9 cellular contexts compared by ENCODE assay signal in the genomic region with DNA sequence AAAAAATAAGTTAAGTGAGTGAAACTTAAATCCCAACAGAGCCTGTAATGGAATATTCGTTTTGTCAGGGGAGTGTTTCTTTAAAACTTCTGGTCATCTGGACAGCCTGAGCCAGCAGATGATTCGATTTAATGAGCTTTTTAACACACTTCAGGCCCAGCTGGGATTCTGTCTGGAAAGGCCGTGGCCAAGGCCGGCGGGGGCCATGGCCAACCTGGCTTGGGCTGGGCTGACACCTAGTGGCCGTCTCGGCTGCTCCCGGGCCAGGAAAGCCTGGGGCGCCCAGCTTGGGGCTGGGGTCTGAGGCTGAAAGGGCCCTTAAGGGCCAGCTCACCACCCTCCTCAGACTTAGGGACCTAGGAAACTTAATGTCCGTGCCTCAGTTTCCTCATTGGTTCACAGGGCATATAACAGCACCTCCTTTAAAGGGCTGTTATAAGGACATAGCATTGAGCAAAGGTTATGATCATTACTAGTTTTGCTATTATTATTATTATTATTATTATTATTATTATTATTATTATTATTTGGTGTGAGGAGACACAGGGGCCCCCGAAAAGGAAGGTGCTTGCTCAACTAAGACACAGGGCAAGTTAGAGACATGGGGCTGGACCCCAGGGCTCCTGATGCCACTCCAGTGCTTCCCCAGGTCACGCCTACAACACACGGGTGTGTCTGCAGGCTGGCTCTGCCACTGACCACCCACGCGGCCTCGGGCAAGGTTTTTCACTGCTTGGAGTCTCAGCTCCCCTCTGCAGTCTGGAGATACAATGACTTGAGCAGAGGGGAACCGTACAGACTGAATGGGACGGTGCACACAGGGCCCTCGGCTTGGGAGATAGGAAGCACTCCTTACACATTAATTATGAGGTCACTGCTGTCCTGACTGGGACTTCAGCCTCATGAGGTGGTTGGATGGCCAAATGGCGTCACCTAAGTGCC.
DNase-seq lines count a peak whose midpoint lies in the region; ATAC-seq, FAIRE-seq and TF ChIP-seq lines count a peak whose summit lies in the region.
"Had no signal": no experiment of that assay in that cellular context is flagged by ENCODE, and none has a peak within 500 bp of the region (broad histone marks: within the 10 kb centered on the region; RNA-seq: fewer than 3 reads in every experiment).

No MANE protein-coding gene starts in this region.

- TF ChIP-seq CTCF in GM10266 (IDR thresholded peaks at IDR 0.05; ENCODE audit: control insufficient read depth, insufficient read depth, low read depth, missing control alignments) (peak; percentile 62), endodermal cell (conservative IDR thresholded peaks at IDR 0.05) (peak; percentile 94)

- H3K4me3 Mint-ChIP-seq in endodermal cell, result no peak overlapping the region
- no peak overlapping the region for H3K4me3 Mint-ChIP-seq in activated T-cell treated with anti-CD3 and anti-CD28 coated beads, Interleukin-2, amount 50 U/mL, for 72 hours
- H3K4me3 Mint-ChIP-seq in activated T-helper 2 cell treated with anti-CD3 and anti-CD28 coated beads, Interferon-gamma antibody, Interleukin-2, Interleukin-4, amounts not matched to agents 10 μg/mL and 5 μg/mL and 100 μg/mL, durations not matched to agents 14 hours and 24 hours and 36 hours (ENCODE audit: low read depth), result no peak overlapping the region

- no peaks in the 10 kb centered on the region for H3K4me1 Mint-ChIP-seq in endodermal cell
- peaks cover 2% of the 10 kb centered on the region for H3K4me1 Mint-ChIP-seq in activated T-cell treated with anti-CD3 and anti-CD28 coated beads, Interleukin-2, amount 50 U/mL, for 72 hours (ENCODE audit: low read depth)
- no peaks in the 10 kb centered on the region for H3K4me1 Mint-ChIP-seq in activated T-helper 2 cell treated with anti-CD3 and anti-CD28 coated beads, Interferon-gamma antibody, Interleukin-2, Interleukin-4, amounts not matched to agents 10 μg/mL and 5 μg/mL and 100 μg/mL, durations not matched to agents 14 hours and 24 hours and 36 hours (ENCODE audit: low read depth)

- H3K9me3 ChIP-seq in endodermal cell (ENCODE audit: control insufficient read depth, low read length), result peaks cover 14% of the 10 kb centered on the region
- H3K9me3 ChIP-seq: SJSA1 had no signal

- H3K27ac Mint-ChIP-seq in endodermal cell, result no peak overlapping the region
- H3K27ac Mint-ChIP-seq in activated T-cell treated with anti-CD3 and anti-CD28 coated beads, Interleukin-2, amount 50 U/mL, for 72 hours, result no peak overlapping the region
- H3K27ac Mint-ChIP-seq in activated T-helper 2 cell treated with anti-CD3 and anti-CD28 coated beads, Interferon-gamma antibody, Interleukin-2, Interleukin-4, amounts not matched to agents 10 μg/mL and 5 μg/mL and 100 μg/mL, durations not matched to agents 14 hours and 24 hours and 36 hours, result no peak overlapping the region

- H3K9me3 Mint-ChIP-seq in endodermal cell, result peaks cover 4% of the 10 kb centered on the region
- no peaks in the 10 kb centered on the region for H3K9me3 Mint-ChIP-seq in activated T-cell treated with anti-CD3 and anti-CD28 coated beads, Interleukin-2, amount 50 U/mL, for 72 hours
- peaks cover 4% of the 10 kb centered on the region for H3K9me3 Mint-ChIP-seq in activated T-helper 2 cell treated with anti-CD3 and anti-CD28 coated beads, Interferon-gamma antibody, Interleukin-2, Interleukin-4, amounts not matched to agents 10 μg/mL and 5 μg/mL and 100 μg/mL, durations not matched to agents 14 hours and 24 hours and 36 hours

- H3K9ac ChIP-seq in endodermal cell (ENCODE audit: extremely low read depth, low read length, poor library complexity, severe bottlenecking), result no peak overlapping the region

- H3K36me3 Mint-ChIP-seq in endodermal cell (ENCODE audit: low read depth), result peaks cover 14% of the 10 kb centered on the region
- H3K36me3 Mint-ChIP-seq in activated T-cell treated with anti-CD3 and anti-CD28 coated beads, Interleukin-2, amount 50 U/mL, for 72 hours (ENCODE audit: insufficient read depth in 2 of 2), result peaks cover 11 to 25% of the 10 kb centered on the region in 2 donors
- H3K36me3 Mint-ChIP-seq in activated T-helper 2 cell treated with anti-CD3 and anti-CD28 coated beads, Interferon-gamma antibody, Interleukin-2, Interleukin-4, amounts not matched to agents 10 μg/mL and 5 μg/mL and 100 μg/mL, durations not matched to agents 14 hours and 24 hours and 36 hours (ENCODE audit: low read depth), result peaks cover 66% of the 10 kb centered on the region

- DNase-seq in GM10266 (ENCODE audit: extremely low spot score) (no peak), NCI-H748 treated with DMSO at 0.1 percent for 48 hours (lab: John Stamatoyannopoulos, UW) (peak; percentile 17), endodermal cell (peak; percentile 89), myocyte (ENCODE audit: low read depth) (peak; percentile 35), LoVo (ENCODE audit: low spot score) (no peak), RCC 7860 (ENCODE audit: low spot score) (no peak)
- DNase-seq in activated T-cell treated with anti-CD3 and anti-CD28 coated beads, Interleukin-2, amount 50 U/mL, for 72 hours, result no peak
- DNase-seq in activated T-helper 2 cell treated with anti-CD3 and anti-CD28 coated beads, Interferon-gamma antibody, Interleukin-2, Interleukin-4, amounts not matched to agents 10 μg/mL and 5 μg/mL and 100 μg/mL, durations not matched to agents 14 hours and 24 hours and 36 hours (ENCODE audit: low spot score), result no peak

- H3K4me1 ChIP-seq in endodermal cell (ENCODE audit: control insufficient read depth, insufficient read depth, low read length), result no peaks in the 10 kb centered on the region
- H3K4me1 ChIP-seq: SJSA1 had no signal

- no peaks in the 10 kb centered on the region for H3K27me3 ChIP-seq in endodermal cell (ENCODE audit: control insufficient read depth, insufficient read depth, low read length, poor library complexity, severe bottlenecking)
- H3K27me3 ChIP-seq: SJSA1 had no signal

- H3K27me3 Mint-ChIP-seq in endodermal cell (ENCODE audit: insufficient read depth), result no peaks in the 10 kb centered on the region
- H3K27me3 Mint-ChIP-seq in activated T-cell treated with anti-CD3 and anti-CD28 coated beads, Interleukin-2, amount 50 U/mL, for 72 hours (ENCODE audit: low read depth), result no peaks in the 10 kb centered on the region
- no peaks in the 10 kb centered on the region for H3K27me3 Mint-ChIP-seq in activated T-helper 2 cell treated with anti-CD3 and anti-CD28 coated beads, Interferon-gamma antibody, Interleukin-2, Interleukin-4, amounts not matched to agents 10 μg/mL and 5 μg/mL and 100 μg/mL, durations not matched to agents 14 hours and 24 hours and 36 hours (ENCODE audit: low read depth)

- ATAC-seq in activated T-cell treated with anti-CD3 and anti-CD28 coated beads, Interleukin-2, amount 50 U/mL, for 72 hours (replicated peaks in 1 of 2), result no peak

- no peak overlapping the region for H3K27ac ChIP-seq in endodermal cell (ENCODE audit: low read depth, low read length)
- H3K27ac ChIP-seq: SJSA1 had no signal

- WGBS in endodermal cell (ENCODE audit: insufficient coverage in 1 of 2, insufficient read length in 1 of 2), 2 experiments, result 48 to 77% methylated on average over 9 to 20 of the region's 20 CpGs

- no peak overlapping the region for H3K4me3 ChIP-seq in endodermal cell (ENCODE audit: low read length)
- H3K4me3 ChIP-seq: SJSA1 had no signal

- intact Hi-C loops in activated T-helper 2 cell treated with anti-CD3 and anti-CD28 coated beads, Interferon-gamma antibody, Interleukin-2, Interleukin-4, amounts not matched to agents 10 μg/mL and 5 μg/mL and 100 μg/mL, durations not matched to agents 14 hours and 24 hours and 36 hours (cut with micrococcal nuclease), result no loop called here

- peaks cover 32% of the 10 kb centered on the region for H3K36me3 ChIP-seq in endodermal cell (ENCODE audit: control insufficient read depth, insufficient read depth, low read length)

- no peak for FAIRE-seq in RCC 7860 (lab: Jason Lieb, UNC)

Comparison
In these comparisons a context has a peak if more than half of its experiments do, and no peak if none do; other contexts are left out.
1. DNase-seq: peak in NCI-H748 treated with DMSO at 0.1 percent for 48 hours (single experiment), endodermal cell (single experiment) and myocyte (single experiment); none in GM10266 (single experiment), LoVo (single experiment), activated T-cell treated with anti-CD3 and anti-CD28 coated beads, Interleukin-2, amount 50 U/mL, for 72 hours (0 of 2), activated T-helper 2 cell treated with anti-CD3 and anti-CD28 coated beads, Interferon-gamma antibody, Interleukin-2, Interleukin-4, amounts not matched to agents 10 μg/mL and 5 μg/mL and 100 μg/mL, durations not matched to agents 14 hours and 24 hours and 36 hours (single experiment) and RCC 7860 (single experiment).